In the genomic region with DNA sequence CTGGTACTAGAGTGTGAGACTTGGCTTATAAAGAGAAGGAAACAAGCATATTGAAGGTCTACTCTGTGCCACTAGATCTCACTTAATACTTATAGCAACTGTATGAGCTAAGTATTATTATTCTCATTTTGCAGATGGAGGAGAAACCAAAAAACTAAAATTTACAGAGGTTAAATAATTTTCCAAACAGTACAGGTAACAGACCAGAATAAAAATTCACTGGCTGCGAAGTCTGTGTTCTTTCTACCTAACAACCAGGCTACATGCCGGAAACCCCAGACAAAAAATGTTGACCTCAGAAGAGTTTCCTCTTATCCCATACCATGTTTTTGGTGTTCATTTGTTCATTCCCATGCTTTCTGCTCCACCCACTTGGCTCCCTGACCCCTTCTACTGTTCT, we compare ENCODE assay signal across 20 cellular contexts. TPM values are rescaled to one million over a fixed set of nuclear protein-coding genes. Genes with fewer than 3 reads are reported as not detected.
DNase-seq lines count a peak whose midpoint lies in the region; ATAC-seq, FAIRE-seq and TF ChIP-seq lines count a peak whose summit lies in the region.
"Had no signal": no experiment of that assay in that cellular context is flagged by ENCODE, and none has a peak within 500 bp of the region (broad histone marks: within the 10 kb centered on the region; RNA-seq: fewer than 3 reads in every experiment).

No MANE protein-coding gene starts in this region.

- peaks cover 52% of the 10 kb centered on the region for H3K79me2 ChIP-seq in endothelial cell of umbilical vein (ENCODE audit: control insufficient read depth, insufficient read depth, low read length)

- dilution Hi-C loops in endothelial cell of umbilical vein (cut with MboI; ENCODE audit: extremely low pct_ligation_motif_present, low sequenced_read_pairs), result no loop called here

- TF ChIP-seq CTCF in endothelial cell of umbilical vein (IDR thresholded peaks at IDR 0.05; ENCODE audit: extremely low read depth in 1 of 2, insufficient read depth in 1 of 2, low read depth in 1 of 2, low read length in 2 of 2), result no peak
- no peak for TF ChIP-seq CTCF in psoas muscle (IDR thresholded peaks at IDR 0.05)
- no peak for TF ChIP-seq CTCF in uterus (IDR thresholded peaks at IDR 0.05)

- in situ Hi-C loops in G401 (cut with HindIII; ENCODE audit: low sequenced_read_pairs), result no loop called here

- no peak overlapping the region for H3K9ac ChIP-seq in endothelial cell of umbilical vein (replicated peaks; ENCODE audit: extremely low read depth, insufficient read depth, low read length)

- peak overlapping the region; percentile 8 for H3K27ac ChIP-seq in endothelial cell of umbilical vein (ENCODE audit: insufficient read depth, low read depth, low read length)
- peak overlapping the region; percentile 34 for H3K27ac ChIP-seq in psoas muscle
- peak overlapping the region; percentile 17 to 98 for H3K27ac ChIP-seq in uterus

- peaks cover 0 to 3% of the 10 kb centered on the region in 2 experiments for H3K36me3 ChIP-seq in endothelial cell of umbilical vein (ENCODE audit: control insufficient read depth in 2 of 2, extremely low read depth in 1 of 2, insufficient read depth in 2 of 2, low read length in 2 of 2)
- H3K36me3 ChIP-seq in psoas muscle (ENCODE audit: insufficient read depth in 1 of 2, low read depth in 1 of 2), result peaks cover 3 to 47% of the 10 kb centered on the region in 2 donors
- H3K36me3 ChIP-seq in uterus, result no peaks in the 10 kb centered on the region

- H3K27me3 Mint-ChIP-seq in activated T-helper 1 cell treated with anti-CD3 and anti-CD28 coated beads, Interleukin-12 subunit alpha, Interleukin-12 subunit beta, Interleukin-2, Interleukin-4 antibody, amounts not matched to agents 30 ng/mL and 10 ng/mL and 1 ng/mL, durations not matched to agents 14 hours and 24 hours and 36 hours (ENCODE audit: insufficient read depth), result peaks cover 3% of the 10 kb centered on the region
- H3K27me3 Mint-ChIP-seq: B cell; CD4-positive, alpha-beta T cell had no signal

- H3K27me3 ChIP-seq in endothelial cell of umbilical vein (ENCODE audit: control insufficient read depth in 2 of 2, insufficient read depth in 2 of 2, low read length in 2 of 2) (no peaks in the 10 kb centered on the region), psoas muscle (ENCODE audit: insufficient read depth in 3 of 3, low read length in 2 of 3) (no peaks in the 10 kb centered on the region), uterus (no peaks in the 10 kb centered on the region)
- H3K27me3 ChIP-seq: MG63, Peyer's patch had no signal

- POLR2A ChIA-PET in endothelial cell of umbilical vein (lab: Charles Lee), result no interaction called here

- 97 to 100% (median 98%) methylated on average over 2 of the region's 2 CpGs for WGBS in psoas muscle, 3 donors

- H3K4me2 ChIP-seq in endothelial cell of umbilical vein (ENCODE audit: insufficient read depth, low read length), result no peak overlapping the region

- H3K9me1 ChIP-seq in endothelial cell of umbilical vein (replicated peaks; ENCODE audit: control insufficient read depth, extremely low read depth, insufficient read depth, low read length), result peaks cover 4% of the 10 kb centered on the region

- CTCF ChIA-PET in endothelial cell of umbilical vein (lab: Charles Lee), result interaction anchor here (0.7 kb wide), 2 partner anchors 20 to 22 kb away, joined by 3 read pairs; no protein-coding TSS in a partner anchor

- no TSS peak for BruUV-seq in endothelial cell of umbilical vein (replicated peaks; lab: Mats Ljungman, UMichigan)

- peaks cover 94% of the 10 kb centered on the region for H3K4me1 Mint-ChIP-seq in activated T-helper 1 cell treated with anti-CD3 and anti-CD28 coated beads, Interleukin-12 subunit alpha, Interleukin-12 subunit beta, Interleukin-2, Interleukin-4 antibody, amounts not matched to agents 30 ng/mL and 10 ng/mL and 1 ng/mL, durations not matched to agents 14 hours and 24 hours and 36 hours (ENCODE audit: low read depth)

- ATAC-seq in psoas muscle, result no peak

- peak overlapping the region; percentile 44 for H3K4me3 Mint-ChIP-seq in activated T-helper 1 cell treated with anti-CD3 and anti-CD28 coated beads, Interleukin-12 subunit alpha, Interleukin-12 subunit beta, Interleukin-2, Interleukin-4 antibody, amounts not matched to agents 30 ng/mL and 10 ng/mL and 1 ng/mL, durations not matched to agents 14 hours and 24 hours and 36 hours
- H3K4me3 Mint-ChIP-seq: B cell; CD4-positive, alpha-beta T cell had no signal

- peaks cover 24% of the 10 kb centered on the region for H3K36me3 Mint-ChIP-seq in activated T-helper 1 cell treated with anti-CD3 and anti-CD28 coated beads, Interleukin-12 subunit alpha, Interleukin-12 subunit beta, Interleukin-2, Interleukin-4 antibody, amounts not matched to agents 30 ng/mL and 10 ng/mL and 1 ng/mL, durations not matched to agents 14 hours and 24 hours and 36 hours (ENCODE audit: low read depth)

- H3K9me3 ChIP-seq in endothelial cell of umbilical vein (replicated peaks; ENCODE audit: control insufficient read depth, insufficient read depth, low read length), result no peaks in the 10 kb centered on the region
- H3K9me3 ChIP-seq in psoas muscle, result no peaks in the 10 kb centered on the region
- H3K9me3 ChIP-seq in uterus, result no peaks in the 10 kb centered on the region
- H3K9me3 ChIP-seq: MG63, Peyer's patch had no signal

- DNase-seq in activated T-helper 1 cell treated with anti-CD3 and anti-CD28 coated beads, Interleukin-12 subunit alpha, Interleukin-12 subunit beta, Interleukin-2, Interleukin-4 antibody, amounts not matched to agents 30 ng/mL and 10 ng/mL and 1 ng/mL, durations not matched to agents 14 hours and 24 hours and 36 hours (ENCODE audit: low spot score), result no peak
- DNase-seq in endothelial cell of umbilical vein (ENCODE audit: low read depth, low spot score) (no peak), psoas muscle (no peak), uterus (no peak), NCI-H2029 (lab: John Stamatoyannopoulos, UW) (no peak), G401 (ENCODE audit: low spot score) (no peak), posterior cingulate gyrus (no peak)
- DNase-seq: CD4-positive, alpha-beta T cell; EL; MG63; NCI-H1092; NCI-H146; NCI-H2081 treated with DMSO at 0.1 percent for 48 hours; NCI-H2227 treated with DMSO at 0.1 percent for 48 hours; NCI-H524 treated with DMSO at 0.1 percent for 48 hours; Peyer's patch; Right ventricle myocardium superior had no signal

- intact Hi-C loops in activated T-helper 1 cell treated with anti-CD3 and anti-CD28 coated beads, Interleukin-12 subunit alpha, Interleukin-12 subunit beta, Interleukin-2, Interleukin-4 antibody, amounts not matched to agents 30 ng/mL and 10 ng/mL and 1 ng/mL, durations not matched to agents 14 hours and 24 hours and 36 hours (cut with micrococcal nuclease), result no loop called here
- intact Hi-C loops in endothelial cell of umbilical vein (cut with micrococcal nuclease) (no loop called here), psoas muscle (cut with DNase I) (no loop called here), uterus (cut with DNase I; ENCODE audit: low total_unique reads) (no loop called here), posterior cingulate gyrus (cut with DNase I) (no loop called here)

- H3K4me1 ChIP-seq in endothelial cell of umbilical vein (ENCODE audit: control insufficient read depth, extremely low read depth, insufficient read depth, low read length) (peaks cover 56% of the 10 kb centered on the region), psoas muscle (peaks cover 68% of the 10 kb centered on the region), uterus (peaks cover 12 to 14% of the 10 kb centered on the region in 2 donors)

- H3K4me3 ChIP-seq in endothelial cell of umbilical vein (replicated peaks in 1 of 3; ENCODE audit: insufficient read depth in 1 of 3, low read depth in 1 of 3, low read length in 3 of 3) (no peak overlapping the region), psoas muscle (no peak overlapping the region), uterus (no peak overlapping the region)
- H3K4me3 ChIP-seq: MG63, Peyer's patch had no signal

- peaks cover 3% of the 10 kb centered on the region for H4K20me1 ChIP-seq in endothelial cell of umbilical vein (replicated peaks; ENCODE audit: control insufficient read depth, extremely low read depth, insufficient read depth, low read length)

- FAIRE-seq in endothelial cell of umbilical vein (lab: Jason Lieb, UNC), result no peak
- FAIRE-seq: GM19239, H54 had no signal

- H2AFZ ChIP-seq in endothelial cell of umbilical vein (ENCODE audit: low read depth, low read length), result no peak overlapping the region

- TF ChIP-seq POLR2A in endothelial cell of umbilical vein (IDR thresholded peaks at IDR 0.05; ENCODE audit: low read depth, low read length), result no peak
- no peak for TF ChIP-seq POLR2A in uterus (IDR thresholded peaks at IDR 0.05)

- no peaks in the 10 kb centered on the region for H3K9me3 Mint-ChIP-seq in activated T-helper 1 cell treated with anti-CD3 and anti-CD28 coated beads, Interleukin-12 subunit alpha, Interleukin-12 subunit beta, Interleukin-2, Interleukin-4 antibody, amounts not matched to agents 30 ng/mL and 10 ng/mL and 1 ng/mL, durations not matched to agents 14 hours and 24 hours and 36 hours
- H3K9me3 Mint-ChIP-seq: CD4-positive, alpha-beta T cell had no signal

- H3K27ac Mint-ChIP-seq in activated T-helper 1 cell treated with anti-CD3 and anti-CD28 coated beads, Interleukin-12 subunit alpha, Interleukin-12 subunit beta, Interleukin-2, Interleukin-4 antibody, amounts not matched to agents 30 ng/mL and 10 ng/mL and 1 ng/mL, durations not matched to agents 14 hours and 24 hours and 36 hours, result no peak overlapping the region
- H3K27ac Mint-ChIP-seq: B cell; CD4-positive, alpha-beta T cell had no signal

TF ChIP-seq in endothelial cell of umbilical vein, 7 proteins besides CTCF, POLR2A, EP300 and RAD21 (continues in another document):
- TF ChIP-seq MYC (IDR thresholded peaks at IDR 0.05; ENCODE audit: low read depth, low read length) (no peak), EZH2 (IDR thresholded peaks at IDR 0.05; ENCODE audit: borderline replicate concordance, low read depth, low read length, severe bottlenecking) (no peak)

RNA-seq across cellular contexts. Expression of gene CMSS1, which starts 46.6 kb away (rescaled TPM):
- 108 and 121 TPM in 2 replicates for total RNA-seq in activated T-helper 1 cell treated with anti-CD3 and anti-CD28 coated beads, Interleukin-12 subunit alpha, Interleukin-12 subunit beta, Interleukin-2, Interleukin-4 antibody, amounts not matched to agents 30 ng/mL and 10 ng/mL and 1 ng/mL, durations not matched to agents 14 hours and 24 hours and 36 hours
- total RNA-seq in endothelial cell of umbilical vein (60.6 and 61.9 TPM in 2 replicates), psoas muscle (100 to 1,000 TPM in 1 of 4 donors, 10 to 100 TPM in 3; 18.4 to 174 (median 56.1) TPM), uterus (10 to 100 TPM in 3 of 4 donors, 1 to 10 TPM in 1; 1.8 to 41.2 (median 17.0) TPM)
- polyA plus RNA-seq in endothelial cell of umbilical vein (8.2 and 9.7 TPM in 2 replicates), psoas muscle (10 to 100 TPM; 51.4 to 85.6 (median 58.8) TPM)
- 21.4 and 22.3 TPM in 2 replicates for polyA plus RNA-seq in endothelial cell of umbilical vein (2011; cell fraction: cytosol; rRNA removed)
- polyA plus RNA-seq in endothelial cell of umbilical vein (2011; cell fraction: nucleus; rRNA removed), result 15.9 and 18.1 TPM in 2 replicates
- polyA plus RNA-seq in endothelial cell of umbilical vein (2012), result 31.3 and 64.7 TPM in 2 replicates
- 6.0 and 8.6 TPM in 2 replicates for polyA minus RNA-seq in endothelial cell of umbilical vein
- 27.2 TPM for polyA minus RNA-seq in endothelial cell of umbilical vein (2011; cell fraction: cytosol; rRNA and poly(A)+ RNA removed)
- 28.2 and 35.4 TPM in 2 replicates for polyA minus RNA-seq in endothelial cell of umbilical vein (2011; cell fraction: nucleus; rRNA and poly(A)+ RNA removed)
- total RNA-seq in G401 (2014; rRNA removed; shearing (Covaris generic)), result 35.7 and 37.9 TPM in 2 replicates
